ENCODE assay signal across 16 cellular contexts in genomic region chr16:90009172-90009899, GRCh38. TPM values are rescaled to one million over a fixed set of nuclear protein-coding genes. Genes with fewer than 3 reads are reported as not detected.
DNase-seq lines count a peak whose midpoint lies in the region; ATAC-seq and TF ChIP-seq lines count a peak whose summit lies in the region.
"Had no signal": no experiment of that assay in that cellular context is flagged by ENCODE, and none has a peak within 500 bp of the region (broad histone marks: within the 10 kb centered on the region; RNA-seq: fewer than 3 reads in every experiment).

No MANE protein-coding gene starts in this region.

- intact Hi-C loops in activated T-helper 2 cell treated with anti-CD3 and anti-CD28 coated beads, Interferon-gamma antibody, Interleukin-2, Interleukin-4, amounts not matched to agents 10 μg/mL and 5 μg/mL and 100 μg/mL, durations not matched to agents 14 hours and 24 hours and 36 hours (cut with micrococcal nuclease): no loop called here

- H3K27me3 ChIP-seq in BLaER1 treated with 17β-estradiol and CSF1 and Interleukin-3, amounts not matched to agents 10 nM and 100 nM: peaks cover 43 to 70% (median 53%) of the 10 kb centered on the region in 11 experiments
- H3K27me3 ChIP-seq in GM06990 (replicated peaks; ENCODE audit: control insufficient read depth, insufficient read depth, low read length): no peaks in the 10 kb centered on the region

- no peaks in the 10 kb centered on the region for H3K27me3 Mint-ChIP-seq in activated T-helper 2 cell treated with anti-CD3 and anti-CD28 coated beads, Interferon-gamma antibody, Interleukin-2, Interleukin-4, amounts not matched to agents 10 μg/mL and 5 μg/mL and 100 μg/mL, durations not matched to agents 14 hours and 24 hours and 36 hours (ENCODE audit: low read depth)
- no peaks in the 10 kb centered on the region for H3K27me3 Mint-ChIP-seq in naive B cell

- no peaks in the 10 kb centered on the region for H3K9me3 ChIP-seq in BLaER1 treated with 17β-estradiol and CSF1 and Interleukin-3, amounts not matched to agents 10 nM and 100 nM (replicated peaks in 1 of 11)

- H3K27ac Mint-ChIP-seq in activated T-helper 2 cell treated with anti-CD3 and anti-CD28 coated beads, Interferon-gamma antibody, Interleukin-2, Interleukin-4, amounts not matched to agents 10 μg/mL and 5 μg/mL and 100 μg/mL, durations not matched to agents 14 hours and 24 hours and 36 hours: no peak overlapping the region
- peak overlapping the region; percentile 59 to 99 (median 96) for H3K27ac Mint-ChIP-seq in naive B cell

- TF ChIP-seq CTCF in GM06990 (IDR thresholded peaks at IDR 0.05; ENCODE audit: insufficient read depth, low read length, poor library complexity, severe bottlenecking): no peak

- H3K27ac ChIP-seq in BLaER1 treated with 17β-estradiol and CSF1 and Interleukin-3, amounts not matched to agents 10 nM and 100 nM: 0 out of 22 replicates have a peak overlapping the region, but pooled peaks of 1 of the 11 experiments have one; percentile 21
- H3K27ac ChIP-seq: KMS-11, parathyroid adenoma, SK-N-MC, WERI-Rb-1 had no signal

- H3K4me3 ChIP-seq in BLaER1 treated with 17β-estradiol and CSF1 and Interleukin-3, amounts not matched to agents 10 nM and 100 nM: peak overlapping the region in 6 of 10 experiments; percentile 15 to 46 (median 34); a peak in 9 of 20 replicates
- peak overlapping the region; percentile 27 for H3K4me3 ChIP-seq in GM06990 (replicated peaks; ENCODE audit: low read depth, low read length)
- H3K4me3 ChIP-seq: SK-N-MC had no signal

- H3K4me3 Mint-ChIP-seq in activated T-helper 2 cell treated with anti-CD3 and anti-CD28 coated beads, Interferon-gamma antibody, Interleukin-2, Interleukin-4, amounts not matched to agents 10 μg/mL and 5 μg/mL and 100 μg/mL, durations not matched to agents 14 hours and 24 hours and 36 hours (ENCODE audit: low read depth): peak overlapping the region; percentile 39
- H3K4me3 Mint-ChIP-seq in naive B cell: peak overlapping the region; percentile 78 to 94 (median 84)
- H3K4me3 Mint-ChIP-seq: brain had no signal

- peak overlapping the region; percentile 77 to 99 (median 94) for H3K4me2 ChIP-seq in BLaER1 treated with 17β-estradiol and CSF1 and Interleukin-3, amounts not matched to agents 10 nM and 100 nM
- H3K4me2 ChIP-seq: KMS-11 had no signal

- ATAC-seq in naive B cell (ENCODE audit: low read depth in 2 of 2) (peak in 1 of 2 donors; percentile 1), HG02763 (IDR thresholded peaks at IDR 0.05; ENCODE audit: unreplicated experiment) (no peak)

- peak overlapping the region in 2 of 11 experiments; percentile 14 to 33; a peak in 4 of 22 replicates for H3K9ac ChIP-seq in BLaER1 treated with 17β-estradiol and CSF1 and Interleukin-3, amounts not matched to agents 10 nM and 100 nM
- H3K9ac ChIP-seq: KMS-11, parathyroid adenoma had no signal

- DNase-seq in GM06990 (ENCODE audit: extremely low read depth, insufficient read length): no peak
- no peak for DNase-seq in activated T-helper 2 cell treated with anti-CD3 and anti-CD28 coated beads, Interferon-gamma antibody, Interleukin-2, Interleukin-4, amounts not matched to agents 10 μg/mL and 5 μg/mL and 100 μg/mL, durations not matched to agents 14 hours and 24 hours and 36 hours (ENCODE audit: low spot score)
- DNase-seq in naive B cell: no peak
- DNase-seq in HuH-7 (ENCODE audit: low spot score): no peak
- no peak for DNase-seq in NCI-H187 (lab: John Stamatoyannopoulos, UW)
- no peak for DNase-seq in NCI-H524 (lab: John Stamatoyannopoulos, UW)
- DNase-seq: DMS53, H7, NCI-H524 treated with DMSO at 0.1 percent for 48 hours, WERI-Rb-1 had no signal

- peaks cover 23 to 67% (median 61%) of the 10 kb centered on the region in 10 experiments for H3K4me1 ChIP-seq in BLaER1 treated with 17β-estradiol and CSF1 and Interleukin-3, amounts not matched to agents 10 nM and 100 nM
- H3K4me1 ChIP-seq: parathyroid adenoma had no signal

- H3K36me3 ChIP-seq in BLaER1 treated with 17β-estradiol and CSF1 and Interleukin-3, amounts not matched to agents 10 nM and 100 nM: no peaks in the 10 kb centered on the region
- no peaks in the 10 kb centered on the region for H3K36me3 ChIP-seq in GM06990 (ENCODE audit: control insufficient read depth, insufficient read depth, low read length)
- H3K36me3 ChIP-seq: WERI-Rb-1 had no signal

- peaks cover 0 to 77% (median 69%) of the 10 kb centered on the region in 11 experiments; a peak in 18 of 22 replicates for H4K20me1 ChIP-seq in BLaER1 treated with 17β-estradiol and CSF1 and Interleukin-3, amounts not matched to agents 10 nM and 100 nM

- no peaks in the 10 kb centered on the region for H3K9me3 Mint-ChIP-seq in activated T-helper 2 cell treated with anti-CD3 and anti-CD28 coated beads, Interferon-gamma antibody, Interleukin-2, Interleukin-4, amounts not matched to agents 10 μg/mL and 5 μg/mL and 100 μg/mL, durations not matched to agents 14 hours and 24 hours and 36 hours
- H3K9me3 Mint-ChIP-seq in naive B cell: no peaks in the 10 kb centered on the region
- H3K9me3 Mint-ChIP-seq: brain had no signal

- no peaks in the 10 kb centered on the region for H3K36me3 Mint-ChIP-seq in activated T-helper 2 cell treated with anti-CD3 and anti-CD28 coated beads, Interferon-gamma antibody, Interleukin-2, Interleukin-4, amounts not matched to agents 10 μg/mL and 5 μg/mL and 100 μg/mL, durations not matched to agents 14 hours and 24 hours and 36 hours (ENCODE audit: low read depth)
- no peaks in the 10 kb centered on the region for H3K36me3 Mint-ChIP-seq in naive B cell
- H3K36me3 Mint-ChIP-seq: brain had no signal

- peaks cover 10% of the 10 kb centered on the region for H3K4me1 Mint-ChIP-seq in activated T-helper 2 cell treated with anti-CD3 and anti-CD28 coated beads, Interferon-gamma antibody, Interleukin-2, Interleukin-4, amounts not matched to agents 10 μg/mL and 5 μg/mL and 100 μg/mL, durations not matched to agents 14 hours and 24 hours and 36 hours (ENCODE audit: low read depth)
- peaks cover 45 to 81% (median 57%) of the 10 kb centered on the region in 3 donors for H3K4me1 Mint-ChIP-seq in naive B cell
- H3K4me1 Mint-ChIP-seq: brain had no signal

RNA-seq across cellular contexts. Expression of gene DBNDD1, which starts 9.9 kb away (rescaled TPM):
- 0.43 and 0.69 TPM in 2 replicates for total RNA-seq in activated T-helper 2 cell treated with anti-CD3 and anti-CD28 coated beads, Interferon-gamma antibody, Interleukin-2, Interleukin-4, amounts not matched to agents 10 μg/mL and 5 μg/mL and 100 μg/mL, durations not matched to agents 14 hours and 24 hours and 36 hours
- polyA plus RNA-seq in naive B cell (ENCODE audit: low read depth in 6 of 6): 100 to 1,000 TPM in 2 of 6 donors, 10 to 100 TPM in 4; 48.9 to 149 (median 68.5) TPM
